In the genomic region with DNA sequence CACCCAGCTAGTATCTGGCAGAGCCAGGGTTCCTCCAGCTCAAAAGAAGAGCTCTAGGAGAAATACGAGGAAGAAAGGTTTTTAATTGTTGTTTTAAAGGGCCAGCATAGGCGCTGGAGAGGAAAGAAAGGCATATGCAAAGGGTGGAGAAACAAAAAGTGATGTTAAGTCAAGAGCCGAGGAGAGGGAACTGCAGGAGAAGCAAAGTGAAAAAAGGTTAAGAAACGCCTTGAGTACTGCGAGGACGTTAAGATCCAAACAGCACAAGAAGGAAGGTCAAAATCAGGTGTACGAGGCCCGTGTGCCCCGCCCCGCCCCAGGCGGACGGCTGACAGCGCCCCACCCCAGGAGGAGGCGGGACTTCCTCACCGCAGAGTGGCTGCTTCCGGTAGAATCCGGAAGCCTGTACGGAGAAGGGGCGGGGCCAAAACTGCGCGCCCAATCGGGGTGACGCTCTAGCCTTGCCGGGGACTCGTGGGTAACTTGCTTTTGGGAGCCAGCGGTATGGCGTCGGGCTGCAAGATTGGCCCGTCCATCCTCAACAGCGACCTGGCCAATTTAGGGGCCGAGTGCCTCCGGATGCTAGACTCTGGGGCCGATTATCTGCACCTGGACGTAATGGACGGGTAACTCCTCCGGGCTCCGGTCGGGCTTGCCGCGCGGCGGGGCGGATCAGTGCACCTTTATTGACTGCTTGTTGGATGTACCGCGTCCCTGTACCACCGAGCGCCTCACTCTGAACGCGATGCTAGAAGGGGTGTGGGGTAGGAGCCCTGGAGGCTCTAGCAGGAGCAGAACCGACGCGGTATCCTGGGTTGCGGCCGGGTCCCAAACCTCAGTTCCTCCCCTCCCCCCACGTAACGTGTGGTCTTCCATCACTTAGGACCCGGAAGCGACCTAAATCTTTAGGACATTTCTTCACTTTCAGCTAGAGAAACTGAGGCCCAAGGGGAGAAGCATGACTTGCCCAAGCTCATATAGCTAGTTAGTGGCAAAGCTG, we compare ENCODE assay signal across 8 cellular contexts. TPM values are rescaled to one million over a fixed set of nuclear protein-coding genes. Genes with fewer than 3 reads are reported as not detected.
DNase-seq lines count a peak whose midpoint lies in the region; TF ChIP-seq lines count a peak whose summit lies in the region.

A gene (plus strand): TSS at position 481 of the 1,000 bp plus-strand sequence. CDS start 24 bp downstream, at position 505.

- DNase-seq in CMK (ENCODE audit: low read depth) (peak; percentile 74), GM20000 (ENCODE audit: low spot score) (peak; percentile 94), HT-29 (ENCODE audit: low spot score) (peak; percentile 96), NOMO-1 (lab: John Stamatoyannopoulos, UW; ENCODE audit: unreplicated experiment in 2 of 2) (peak; percentile 94 to 96), lung microvascular endothelial cell (ENCODE audit: low read depth in 2 of 2) (peak; percentile 95)
- DNase-seq in effector memory CD4-positive, alpha-beta T cell, result peak; percentile 93 to 95 (median 94)
- DNase-seq in stimulated activated CD4-positive, alpha-beta T cell treated with anti-CD3 and anti-CD28 coated beads, TNF-alpha, amount 100 ng/mL, for 48 hours (ENCODE audit: low read depth in 3 of 3), result peak; percentile 94 to 98 (median 95)

- no peak for TF ChIP-seq CTCF in GM20000 (IDR thresholded peaks at IDR 0.05; ENCODE audit: extremely low read depth, missing control alignments)

- H3K36me3 ChIP-seq in effector memory CD4-positive, alpha-beta T cell (ENCODE audit: control insufficient read depth, insufficient read depth, low read length), result no peaks in the 10 kb centered on the region

- CTCF ChIA-PET in activated CD8-positive, alpha-beta memory T cell treated with anti-CD3 and anti-CD28 coated beads for 36 hours (lab: Charles Lee), result no interaction called here

- peak within 1 kb of the TSS; percentile 71 for H3K4me3 ChIP-seq in effector memory CD4-positive, alpha-beta T cell (ENCODE audit: insufficient read depth, low read depth, low read length, poor library complexity, severe bottlenecking)

- peaks cover 5% of the 10 kb centered on the region for H3K4me1 ChIP-seq in effector memory CD4-positive, alpha-beta T cell (ENCODE audit: control insufficient read depth, insufficient read depth, low read length, poor library complexity, severe bottlenecking)

- no peaks in the 10 kb centered on the region for H3K27me3 ChIP-seq in effector memory CD4-positive, alpha-beta T cell (replicated peaks; ENCODE audit: control insufficient read depth, insufficient read depth, low read length, poor library complexity, severe bottlenecking)

- peak within 1 kb of the TSS; percentile 56 for H3K27ac ChIP-seq in effector memory CD4-positive, alpha-beta T cell (ENCODE audit: insufficient read depth, low read length, poor library complexity, severe bottlenecking)

- POLR2A ChIA-PET in activated CD8-positive, alpha-beta memory T cell treated with anti-CD3 and anti-CD28 coated beads for 36 hours (lab: Charles Lee), result interaction anchor here (0.9 kb wide), 1 partner anchor 11 kb away, joined by 3 read pairs; no protein-coding TSS in a partner anchor

- no peaks in the 10 kb centered on the region for H3K9me3 ChIP-seq in effector memory CD4-positive, alpha-beta T cell (ENCODE audit: control insufficient read depth, low read length)

RNA-seq across cellular contexts. Expression of the gene that starts here (rescaled TPM):
- total RNA-seq in HT-29 (2014; rRNA removed; shearing (Covaris generic)), result 63.9 and 68.6 TPM in 2 replicates
- 10 to 100 TPM; 57.7 to 59.3 TPM for total RNA-seq in activated CD8-positive, alpha-beta memory T cell treated with anti-CD3 and anti-CD28 coated beads for 36 hours
- 49.0 and 73.4 TPM in 2 replicates for total RNA-seq in lung microvascular endothelial cell

Comparison
In these comparisons a context has a peak if more than half of its experiments do, and no peak if none do; other contexts are left out.
1. Peak in every context shown above with its lines: DNase-seq, H3K4me3 ChIP-seq and H3K27ac ChIP-seq.